ENCODE assay signal across 15 cellular contexts in the genomic region with DNA sequence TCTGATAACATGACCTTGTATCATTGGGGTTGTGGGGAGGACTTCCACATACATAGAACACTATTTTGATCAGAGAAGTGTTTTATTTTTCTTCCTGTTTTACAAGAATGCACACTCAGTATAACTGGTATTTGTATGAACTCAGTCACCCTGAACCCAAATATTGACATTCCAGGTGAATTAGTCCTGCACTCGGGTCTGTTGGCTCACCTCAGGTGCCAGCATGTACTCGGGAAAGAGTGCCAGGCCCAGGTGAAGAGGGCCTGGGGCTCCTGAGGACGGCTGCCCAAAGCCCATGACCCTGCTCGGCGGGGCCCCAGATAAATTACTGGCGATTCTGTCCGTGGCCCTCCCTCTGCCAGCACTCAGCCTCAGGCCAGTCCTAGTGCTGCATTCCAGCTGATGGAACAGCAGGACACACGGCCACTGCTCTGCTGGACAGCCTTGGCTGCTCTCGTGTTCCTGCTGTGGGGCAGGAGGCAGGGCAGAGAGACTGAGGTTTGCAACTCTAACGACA.
DNase-seq lines count a peak whose midpoint lies in the region; ATAC-seq, FAIRE-seq and TF ChIP-seq lines count a peak whose summit lies in the region.
"Had no signal": no experiment of that assay in that cellular context is flagged by ENCODE, and none has a peak within 500 bp of the region (broad histone marks: within the 10 kb centered on the region; RNA-seq: fewer than 3 reads in every experiment).

No MANE protein-coding gene starts in this region.

- CTCF ChIA-PET in MCF 10A (lab: Yijun Ruan, JAX) = interaction anchor here (0.7 to 1.5 kb wide), 2 partner anchors 34 to 300 kb away, joined by 3 to 4 read pairs; no protein-coding TSS in a partner anchor

- no peaks in the 10 kb centered on the region for H3K36me3 Mint-ChIP-seq in MCF 10A (ENCODE audit: insufficient read depth, unreplicated experiment)
- H3K36me3 Mint-ChIP-seq in HFFc6 (ENCODE audit: low read depth) = no peaks in the 10 kb centered on the region; the same call in 1 of the 2 replicates
- no peaks in the 10 kb centered on the region for H3K36me3 Mint-ChIP-seq in activated T-cell treated with anti-CD3 and anti-CD28 coated beads, Interleukin-2, amount 50 U/mL, for 4 hours (ENCODE audit: insufficient read depth)

- no peaks in the 10 kb centered on the region for H3K27me3 Mint-ChIP-seq in MCF 10A (ENCODE audit: insufficient read depth, unreplicated experiment)
- H3K27me3 Mint-ChIP-seq in HFFc6 (ENCODE audit: insufficient read depth) = peaks cover 9% of the 10 kb centered on the region
- H3K27me3 Mint-ChIP-seq in activated T-cell treated with anti-CD3 and anti-CD28 coated beads, Interleukin-2, amount 50 U/mL, for 4 hours (ENCODE audit: low read depth) = no peaks in the 10 kb centered on the region

- peak overlapping the region in 1 of 2 donors; percentile 83 for H3K27ac ChIP-seq in lung (ENCODE audit: low read depth in 1 of 2, low read length in 1 of 2)
- H3K27ac ChIP-seq: brain microvascular endothelial cell, tibial nerve had no signal

- POLR2A ChIA-PET in MCF 10A (lab: Yijun Ruan, JAX) = no interaction called here

- BruUV-seq in MCF 10A (replicated peaks; lab: Mats Ljungman, UMichigan) = no TSS peak

- TF ChIP-seq CTCF in MCF 10A (IDR thresholded peaks at IDR 0.05; ENCODE audit: unreplicated experiment) = no peak
- TF ChIP-seq CTCF in bronchial epithelial cell (IDR thresholded peaks at IDR 0.05; ENCODE audit: insufficient read depth, low read length, severe bottlenecking) = no peak
- TF ChIP-seq CTCF in lung (IDR thresholded peaks at IDR 0.05; ENCODE audit: control extremely low read depth, extremely low read depth) = no peak
- TF ChIP-seq CTCF in HFFc6 (IDR thresholded peaks at IDR 0.05) = no peak

- H3K9me3 ChIP-seq in lung (ENCODE audit: control insufficient read depth in 2 of 2, insufficient read depth in 1 of 2, low read length in 1 of 2) = peaks cover 0 to 6% of the 10 kb centered on the region in 2 donors

- H3K4me3 ChIP-seq in bronchial epithelial cell (ENCODE audit: low read depth, low read length) (no peak overlapping the region), lung (no peak overlapping the region)
- H3K4me3 ChIP-seq: smooth muscle cell, tibial nerve had no signal

- WGBS in lung, 2 donors = 46 to 59% methylated on average over 10 of the region's 10 CpGs

- H3K4me3 Mint-ChIP-seq in MCF 10A (ENCODE audit: unreplicated experiment) = no peak overlapping the region
- no peak overlapping the region for H3K4me3 Mint-ChIP-seq in HFFc6
- no peak overlapping the region for H3K4me3 Mint-ChIP-seq in activated T-cell treated with anti-CD3 and anti-CD28 coated beads, Interleukin-2, amount 50 U/mL, for 4 hours

- no peak overlapping the region for H3K27ac Mint-ChIP-seq in MCF 10A (ENCODE audit: low read depth, unreplicated experiment)
- H3K27ac Mint-ChIP-seq in HFFc6 = no peak overlapping the region

- peaks cover 0 to 10% of the 10 kb centered on the region in 2 donors for H3K4me1 ChIP-seq in lung (ENCODE audit: control insufficient read depth in 2 of 2, insufficient read depth in 2 of 2, low read length in 2 of 2)
- H3K4me1 ChIP-seq: tibial nerve had no signal

- ATAC-seq in lung (ENCODE audit: insufficient read depth, low FRiP score) = peak; percentile 77
- no peak for ATAC-seq in GM19324 (IDR thresholded peaks at IDR 0.05; ENCODE audit: low FRiP score, unreplicated experiment)
- ATAC-seq in HG03442 (IDR thresholded peaks at IDR 0.05; ENCODE audit: unreplicated experiment) = no peak
- no peak for ATAC-seq in activated T-cell treated with anti-CD3 and anti-CD28 coated beads, Interleukin-2, amount 50 U/mL, for 4 hours
- ATAC-seq: left ventricle myocardium superior had no signal

- H3K36me3 ChIP-seq in bronchial epithelial cell (ENCODE audit: control insufficient read depth, insufficient read depth, low read length) (no peaks in the 10 kb centered on the region), lung (ENCODE audit: control insufficient read depth in 2 of 2, insufficient read depth in 2 of 2, low read length in 2 of 2) (no peaks in the 10 kb centered on the region)
- H3K36me3 ChIP-seq: brain microvascular endothelial cell, tibial nerve had no signal

- H3K9me3 Mint-ChIP-seq in MCF 10A (ENCODE audit: unreplicated experiment) = peaks cover under 1% of the 10 kb centered on the region
- peaks cover 9% of the 10 kb centered on the region for H3K9me3 Mint-ChIP-seq in HFFc6
- peaks cover 21% of the 10 kb centered on the region for H3K9me3 Mint-ChIP-seq in activated T-cell treated with anti-CD3 and anti-CD28 coated beads, Interleukin-2, amount 50 U/mL, for 4 hours

- FAIRE-seq in bronchial epithelial cell (lab: Jason Lieb, UNC) = no peak
- FAIRE-seq: GM12891 had no signal

- in situ Hi-C loops in T47D (cut with HindIII; ENCODE audit: low pct_unique_long_range_greater_than_20kb, low sequenced_read_pairs) = no loop called here

- no peaks in the 10 kb centered on the region for H3K27me3 ChIP-seq in bronchial epithelial cell (ENCODE audit: control insufficient read depth, insufficient read depth, low read length)
- no peaks in the 10 kb centered on the region for H3K27me3 ChIP-seq in lung (ENCODE audit: control insufficient read depth, insufficient read depth)
- H3K27me3 ChIP-seq: brain microvascular endothelial cell, tibial nerve had no signal

- H3K4me1 Mint-ChIP-seq in MCF 10A (ENCODE audit: insufficient read depth, unreplicated experiment) (no peaks in the 10 kb centered on the region), HFFc6 (ENCODE audit: low read depth) (no peaks in the 10 kb centered on the region)
- no peaks in the 10 kb centered on the region for H3K4me1 Mint-ChIP-seq in activated T-cell treated with anti-CD3 and anti-CD28 coated beads, Interleukin-2, amount 50 U/mL, for 4 hours (ENCODE audit: low read depth)

- DNase-seq in T47D (ENCODE audit: low read depth in 1 of 2, low spot score in 1 of 2) = peak; percentile 75 to 93
- DNase-seq in MCF 10A (ENCODE audit: unreplicated experiment) = no peak
- peak; percentile 90 for DNase-seq in bronchial epithelial cell (ENCODE audit: low read depth)
- DNase-seq in lung (ENCODE audit: low spot score) = peak; percentile 82
- DNase-seq in HFFc6 = no peak
- no peak for DNase-seq in activated T-cell treated with anti-CD3 and anti-CD28 coated beads, Interleukin-2, amount 50 U/mL, for 4 hours
- DNase-seq: activated CD4-positive, alpha-beta T cell treated with anti-CD3 and anti-CD28 coated beads for 1 hour; brain microvascular endothelial cell; DMS79 treated with DMSO at 0.1 percent for 48 hours; left ventricle myocardium superior had no signal

- intact Hi-C loops in MCF 10A (cut with micrococcal nuclease) = no loop called here

Comparison
In these comparisons a context has a peak if more than half of its experiments do, and no peak if none do; other contexts are left out.
1. DNase-seq: peak in T47D (2 of 2), bronchial epithelial cell (single experiment) and lung (single experiment); none in MCF 10A (single experiment), HFFc6 (single experiment) and activated T-cell treated with anti-CD3 and anti-CD28 coated beads, Interleukin-2, amount 50 U/mL, for 4 hours (single experiment).